1 cellular context compared by ENCODE assay signal in the genomic region with DNA sequence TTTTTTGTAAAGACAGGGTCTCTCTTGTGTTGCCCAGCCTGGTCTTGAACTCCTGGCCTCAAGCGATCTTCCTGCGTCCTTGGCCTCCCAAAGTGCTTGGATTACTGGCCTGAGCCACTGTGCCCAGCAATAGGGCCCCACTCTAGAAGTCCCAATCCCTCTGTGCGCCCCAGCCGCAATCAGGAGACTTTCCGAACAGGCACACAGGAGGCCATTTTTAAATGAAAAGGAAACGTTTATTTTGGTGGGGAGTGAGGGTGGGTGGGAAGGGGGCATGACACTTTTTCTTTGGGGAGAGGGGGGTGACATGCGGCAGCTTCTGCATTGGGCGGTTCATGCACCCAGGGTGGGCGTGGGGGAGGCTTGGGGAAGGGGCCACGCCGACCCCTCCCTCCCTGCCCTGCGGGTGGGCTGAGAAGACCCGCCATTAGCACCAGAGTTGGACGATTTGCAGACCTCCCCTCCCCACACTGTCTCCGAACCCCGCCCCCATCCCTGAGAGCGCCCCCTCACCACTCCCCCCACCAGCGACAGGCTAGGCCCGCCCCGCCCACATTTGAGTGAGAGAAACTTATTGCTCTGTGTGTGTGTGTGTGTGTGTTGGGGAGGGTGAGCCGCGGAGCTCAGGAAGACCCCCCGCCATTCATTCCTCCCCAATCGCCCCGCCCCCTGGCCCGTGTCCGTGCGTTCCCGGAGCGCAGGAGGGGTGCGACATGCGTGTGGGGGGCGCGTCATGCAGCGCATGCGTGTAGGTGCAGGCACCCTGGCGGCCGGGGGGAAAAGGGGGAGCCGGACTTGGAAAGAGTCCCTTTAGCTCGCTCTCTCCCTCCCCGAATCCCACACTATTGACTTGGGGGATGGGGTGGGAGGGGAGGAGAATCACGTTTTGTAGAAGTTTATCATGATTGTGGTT.
A peak's percentile ranks its signal among the peaks of the same experiment; 100 is the strongest.
TF ChIP-seq lines count a peak whose summit lies in the region.

No MANE protein-coding gene starts in this region.

TF ChIP-seq in H1, 55 proteins besides CTCF, POLR2A, EP300 and RAD21 (continued from another document):
- TF ChIP-seq CTBP2 (IDR thresholded peaks at IDR 0.05; ENCODE audit: borderline replicate concordance, insufficient read depth, insufficient read length, low read length) = no peak
- TF ChIP-seq, protein P1, sequence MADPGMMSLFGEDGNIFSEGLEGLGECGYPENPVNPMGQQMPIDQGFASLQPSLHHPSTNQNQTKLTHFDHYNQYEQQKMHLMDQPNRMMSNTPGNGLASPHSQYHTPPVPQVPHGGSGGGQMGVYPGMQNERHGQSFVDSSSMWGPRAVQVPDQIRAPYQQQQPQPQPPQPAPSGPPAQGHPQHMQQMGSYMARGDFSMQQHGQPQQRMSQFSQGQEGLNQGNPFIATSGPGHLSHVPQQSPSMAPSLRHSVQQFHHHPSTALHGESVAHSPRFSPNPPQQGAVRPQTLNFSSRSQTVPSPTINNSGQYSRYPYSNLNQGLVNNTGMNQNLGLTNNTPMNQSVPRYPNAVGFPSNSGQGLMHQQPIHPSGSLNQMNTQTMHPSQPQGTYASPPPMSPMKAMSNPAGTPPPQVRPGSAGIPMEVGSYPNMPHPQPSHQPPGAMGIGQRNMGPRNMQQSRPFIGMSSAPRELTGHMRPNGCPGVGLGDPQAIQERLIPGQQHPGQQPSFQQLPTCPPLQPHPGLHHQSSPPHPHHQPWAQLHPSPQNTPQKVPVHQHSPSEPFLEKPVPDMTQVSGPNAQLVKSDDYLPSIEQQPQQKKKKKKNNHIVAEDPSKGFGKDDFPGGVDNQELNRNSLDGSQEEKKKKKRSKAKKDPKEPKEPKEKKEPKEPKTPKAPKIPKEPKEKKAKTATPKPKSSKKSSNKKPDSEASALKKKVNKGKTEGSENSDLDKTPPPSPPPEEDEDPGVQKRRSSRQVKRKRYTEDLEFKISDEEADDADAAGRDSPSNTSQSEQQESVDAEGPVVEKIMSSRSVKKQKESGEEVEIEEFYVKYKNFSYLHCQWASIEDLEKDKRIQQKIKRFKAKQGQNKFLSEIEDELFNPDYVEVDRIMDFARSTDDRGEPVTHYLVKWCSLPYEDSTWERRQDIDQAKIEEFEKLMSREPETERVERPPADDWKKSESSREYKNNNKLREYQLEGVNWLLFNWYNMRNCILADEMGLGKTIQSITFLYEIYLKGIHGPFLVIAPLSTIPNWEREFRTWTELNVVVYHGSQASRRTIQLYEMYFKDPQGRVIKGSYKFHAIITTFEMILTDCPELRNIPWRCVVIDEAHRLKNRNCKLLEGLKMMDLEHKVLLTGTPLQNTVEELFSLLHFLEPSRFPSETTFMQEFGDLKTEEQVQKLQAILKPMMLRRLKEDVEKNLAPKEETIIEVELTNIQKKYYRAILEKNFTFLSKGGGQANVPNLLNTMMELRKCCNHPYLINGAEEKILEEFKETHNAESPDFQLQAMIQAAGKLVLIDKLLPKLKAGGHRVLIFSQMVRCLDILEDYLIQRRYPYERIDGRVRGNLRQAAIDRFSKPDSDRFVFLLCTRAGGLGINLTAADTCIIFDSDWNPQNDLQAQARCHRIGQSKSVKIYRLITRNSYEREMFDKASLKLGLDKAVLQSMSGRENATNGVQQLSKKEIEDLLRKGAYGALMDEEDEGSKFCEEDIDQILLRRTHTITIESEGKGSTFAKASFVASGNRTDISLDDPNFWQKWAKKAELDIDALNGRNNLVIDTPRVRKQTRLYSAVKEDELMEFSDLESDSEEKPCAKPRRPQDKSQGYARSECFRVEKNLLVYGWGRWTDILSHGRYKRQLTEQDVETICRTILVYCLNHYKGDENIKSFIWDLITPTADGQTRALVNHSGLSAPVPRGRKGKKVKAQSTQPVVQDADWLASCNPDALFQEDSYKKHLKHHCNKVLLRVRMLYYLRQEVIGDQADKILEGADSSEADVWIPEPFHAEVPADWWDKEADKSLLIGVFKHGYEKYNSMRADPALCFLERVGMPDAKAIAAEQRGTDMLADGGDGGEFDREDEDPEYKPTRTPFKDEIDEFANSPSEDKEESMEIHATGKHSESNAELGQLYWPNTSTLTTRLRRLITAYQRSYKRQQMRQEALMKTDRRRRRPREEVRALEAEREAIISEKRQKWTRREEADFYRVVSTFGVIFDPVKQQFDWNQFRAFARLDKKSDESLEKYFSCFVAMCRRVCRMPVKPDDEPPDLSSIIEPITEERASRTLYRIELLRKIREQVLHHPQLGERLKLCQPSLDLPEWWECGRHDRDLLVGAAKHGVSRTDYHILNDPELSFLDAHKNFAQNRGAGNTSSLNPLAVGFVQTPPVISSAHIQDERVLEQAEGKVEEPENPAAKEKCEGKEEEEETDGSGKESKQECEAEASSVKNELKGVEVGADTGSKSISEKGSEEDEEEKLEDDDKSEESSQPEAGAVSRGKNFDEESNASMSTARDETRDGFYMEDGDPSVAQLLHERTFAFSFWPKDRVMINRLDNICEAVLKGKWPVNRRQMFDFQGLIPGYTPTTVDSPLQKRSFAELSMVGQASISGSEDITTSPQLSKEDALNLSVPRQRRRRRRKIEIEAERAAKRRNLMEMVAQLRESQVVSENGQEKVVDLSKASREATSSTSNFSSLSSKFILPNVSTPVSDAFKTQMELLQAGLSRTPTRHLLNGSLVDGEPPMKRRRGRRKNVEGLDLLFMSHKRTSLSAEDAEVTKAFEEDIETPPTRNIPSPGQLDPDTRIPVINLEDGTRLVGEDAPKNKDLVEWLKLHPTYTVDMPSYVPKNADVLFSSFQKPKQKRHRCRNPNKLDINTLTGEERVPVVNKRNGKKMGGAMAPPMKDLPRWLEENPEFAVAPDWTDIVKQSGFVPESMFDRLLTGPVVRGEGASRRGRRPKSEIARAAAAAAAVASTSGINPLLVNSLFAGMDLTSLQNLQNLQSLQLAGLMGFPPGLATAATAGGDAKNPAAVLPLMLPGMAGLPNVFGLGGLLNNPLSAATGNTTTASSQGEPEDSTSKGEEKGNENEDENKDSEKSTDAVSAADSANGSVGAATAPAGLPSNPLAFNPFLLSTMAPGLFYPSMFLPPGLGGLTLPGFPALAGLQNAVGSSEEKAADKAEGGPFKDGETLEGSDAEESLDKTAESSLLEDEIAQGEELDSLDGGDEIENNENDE (IDR thresholded peaks at IDR 0.05; ENCODE audit: insufficient replicate concordance, low read length) = no peak
- TF ChIP-seq TAF1 (IDR thresholded peaks at IDR 0.05; ENCODE audit: low read depth, low read length) = no peak
- no peak for TF ChIP-seq EZH2 (IDR thresholded peaks at IDR 0.05; ENCODE audit: low read depth, low read length, severe bottlenecking)
- TF ChIP-seq HDAC6 (IDR thresholded peaks at IDR 0.05; ENCODE audit: low read depth, low read length) = no peak
- TF ChIP-seq HDAC2 (IDR thresholded peaks at IDR 0.05; ENCODE audit: borderline replicate concordance in 1 of 2, low read depth in 2 of 2, low read length in 2 of 2) = 0 out of 4 replicates have a peak, but pooled peaks of 1 of the 2 experiments have one; percentile 73
- no peak for TF ChIP-seq SIRT6 (IDR thresholded peaks at IDR 0.05; ENCODE audit: low read length)
- TF ChIP-seq CBX5 (IDR thresholded peaks at IDR 0.05; ENCODE audit: low read depth, low read length) = no peak
- TF ChIP-seq, protein P2, sequence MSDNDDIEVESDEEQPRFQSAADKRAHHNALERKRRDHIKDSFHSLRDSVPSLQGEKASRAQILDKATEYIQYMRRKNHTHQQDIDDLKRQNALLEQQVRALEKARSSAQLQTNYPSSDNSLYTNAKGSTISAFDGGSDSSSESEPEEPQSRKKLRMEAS (IDR thresholded peaks at IDR 0.05) = peak; percentile 40; the same call in 1 of the 2 replicates
- 0 out of 2 replicates have a peak, but pooled peaks have one; percentile 19 for TF ChIP-seq KDM1A (IDR thresholded peaks at IDR 0.05; ENCODE audit: borderline replicate concordance, low read length)
- TF ChIP-seq TAF7 (optimal IDR thresholded peaks at IDR 0.05; ENCODE audit: borderline replicate concordance, low read depth, low read length) = no peak
- no peak for TF ChIP-seq JUN (IDR thresholded peaks at IDR 0.05; ENCODE audit: low read depth, low read length)
- TF ChIP-seq MAFK (IDR thresholded peaks at IDR 0.05; ENCODE audit: low read depth, low read length) = no peak
- TF ChIP-seq GABPA (IDR thresholded peaks at IDR 0.05; ENCODE audit: borderline replicate concordance, insufficient read depth, low read length) = no peak
- no peak for TF ChIP-seq GTF2F1 (IDR thresholded peaks at IDR 0.05; ENCODE audit: borderline replicate concordance, low read depth, low read length)
- TF ChIP-seq CREB1 (IDR thresholded peaks at IDR 0.05) = peak; percentile 76
- TF ChIP-seq KDM5A (IDR thresholded peaks at IDR 0.05; ENCODE audit: low read length) = no peak
- peak; percentile 73 for TF ChIP-seq YY1 (IDR thresholded peaks at IDR 0.05; ENCODE audit: low read depth, low read length)
- TF ChIP-seq NANOG (IDR thresholded peaks at IDR 0.05; ENCODE audit: insufficient read depth, low read depth, low read length, poor library complexity, severe bottlenecking) = no peak
- TF ChIP-seq CHD1 (IDR thresholded peaks at IDR 0.05; ENCODE audit: low read depth, low read length) = no peak
- 0 out of 2 replicates have a peak, but pooled peaks have one; percentile 36 for TF ChIP-seq POLR2AphosphoS5 (IDR thresholded peaks at IDR 0.05; ENCODE audit: low read depth, low read length)
- peak; percentile 44 for TF ChIP-seq ASH2L (IDR thresholded peaks at IDR 0.05; ENCODE audit: low read length)
- TF ChIP-seq, protein P3, sequence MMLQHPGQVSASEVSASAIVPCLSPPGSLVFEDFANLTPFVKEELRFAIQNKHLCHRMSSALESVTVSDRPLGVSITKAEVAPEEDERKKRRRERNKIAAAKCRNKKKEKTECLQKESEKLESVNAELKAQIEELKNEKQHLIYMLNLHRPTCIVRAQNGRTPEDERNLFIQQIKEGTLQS (IDR thresholded peaks at IDR 0.05; ENCODE audit: insufficient read depth, low read depth, low read length) = no peak
- TF ChIP-seq SRF (IDR thresholded peaks at IDR 0.05; ENCODE audit: low read depth, low read length) = no peak
TF ChIP-seq in H1: peak in this region for 9.
